8 cellular contexts compared by ENCODE assay signal in genomic region chr7:120272896-120273475, GRCh38. TPM values are rescaled to one million over a fixed set of nuclear protein-coding genes. Genes with fewer than 3 reads are reported as not detected.
A peak's percentile ranks its signal among the peaks of the same experiment; 100 is the strongest.
DNase-seq lines count a peak whose midpoint lies in the region; ATAC-seq and TF ChIP-seq lines count a peak whose summit lies in the region.

Gene KCND2 (plus strand): TSS chr7:120273175.

- peak; percentile 4 for TF ChIP-seq CTCF in GM06990 (IDR thresholded peaks at IDR 0.05; ENCODE audit: insufficient read depth, low read length, poor library complexity, severe bottlenecking)

- H3K27me3 ChIP-seq in GM06990 (replicated peaks; ENCODE audit: control insufficient read depth, insufficient read depth, low read length) (no peaks in the 10 kb centered on the region), HUES64 (ENCODE audit: insufficient read depth, low read length) (peaks cover 19% of the 10 kb centered on the region)

- under 1% methylated on average over 58 of the region's 59 CpGs for WGBS in HUES64

- peaks cover 11% of the 10 kb centered on the region; the same call in 1 of the 2 replicates for H3K4me1 ChIP-seq in HUES64 (ENCODE audit: insufficient read depth, low read length)

- peak; percentile 32 for ATAC-seq in GM21515 (IDR thresholded peaks at IDR 0.05; ENCODE audit: unreplicated experiment)

- H3K9ac ChIP-seq in HUES64 (ENCODE audit: low read depth, low read length): peak within 1 kb of the TSS; percentile 52

- no peaks in the 10 kb centered on the region for H3K36me3 ChIP-seq in GM06990 (ENCODE audit: control insufficient read depth, insufficient read depth, low read length)
- H3K36me3 ChIP-seq in HUES64 (ENCODE audit: insufficient read depth, low read length): no peaks in the 10 kb centered on the region

- in situ Hi-C loops in ACHN (cut with HindIII; ENCODE audit: low pct_ligation_motif_present, low pct_unique_long_range_greater_than_20kb, low sequenced_read_pairs): no loop called here

- H3K27ac ChIP-seq in HUES64 (ENCODE audit: low read depth, low read length) (no peak within 1 kb of the TSS; the same call in 1 of the 2 replicates), substantia nigra (ENCODE audit: low read depth, low read length, poor library complexity, severe bottlenecking) (peak within 1 kb of the TSS; percentile 31)

- H3K9me3 ChIP-seq in HUES64 (ENCODE audit: insufficient read depth, low read depth, low read length): no peaks in the 10 kb centered on the region

- H3K4me3 ChIP-seq in GM06990 (replicated peaks; ENCODE audit: low read depth, low read length) (peak within 1 kb of the TSS; percentile 87), HUES64 (ENCODE audit: low read length) (peak within 1 kb of the TSS; percentile 55)

- DNase-seq in GM06990 (ENCODE audit: extremely low read depth, insufficient read length): peak; percentile 50
- peak; percentile 13 for DNase-seq in astrocyte of the hippocampus (ENCODE audit: low read depth, low spot score)
- DNase-seq in islet precursor cell: peak; percentile 57
- peak in 11 of 49 donors; percentile 14 to 78 (median 25) for DNase-seq in substantia nigra (lab: John Stamatoyannopoulos, UW)
- DNase-seq in middle frontal gyrus (ENCODE audit: extremely low spot score, low spot score): no peak
- DNase-seq in ACHN: no peak

RNA-seq across cellular contexts. Expression of gene KCND2, which starts in this region (rescaled TPM):
- polyA plus RNA-seq in HUES64 (2013, experiment 1 of 2): 3.9 TPM
- 4.1 TPM for polyA plus RNA-seq in HUES64 (2013, experiment 2 of 2)

Comparison
In these comparisons a context has a peak if more than half of its experiments do, and no peak if none do; other contexts are left out.
1. DNase-seq: peak in GM06990 (single experiment), astrocyte of the hippocampus (single experiment) and islet precursor cell (single experiment); none in middle frontal gyrus (single experiment) and ACHN (single experiment).